ENCODE assay signal across 8 cellular contexts in the genomic region with DNA sequence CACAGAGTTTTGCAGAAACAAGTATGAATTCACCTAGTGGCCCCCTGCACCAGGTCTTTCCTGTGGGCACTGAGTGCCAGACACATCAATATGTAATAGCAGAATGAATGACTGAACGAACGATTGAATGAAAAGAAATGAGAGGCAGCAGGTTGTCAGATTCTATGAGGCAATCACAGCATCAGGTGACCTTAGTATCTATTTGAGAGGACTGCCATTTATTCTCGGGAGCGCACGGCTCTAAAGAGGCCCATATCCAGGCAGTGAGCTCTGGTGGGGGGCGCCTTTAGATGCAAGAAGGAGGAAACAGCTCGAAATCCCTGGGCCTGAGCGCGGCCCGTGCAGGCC. TPM values are rescaled to one million over a fixed set of nuclear protein-coding genes. Genes with fewer than 3 reads are reported as not detected.
A peak's percentile ranks its signal among the peaks of the same experiment; 100 is the strongest.
DNase-seq lines count a peak whose midpoint lies in the region; ATAC-seq and TF ChIP-seq lines count a peak whose summit lies in the region.

No MANE protein-coding gene starts in this region.

- no peaks in the 10 kb centered on the region for H3F3A ChIP-seq in MM.1S (ENCODE audit: insufficient read depth, low read length)

- intact Hi-C loops in colonic mucosa (cut with DNase I): no loop called here

- peak overlapping the region; percentile 84 to 97 (median 93) for H3K4me3 Mint-ChIP-seq in naive B cell

- H3K27me3 ChIP-seq in MM.1S (replicated peaks; ENCODE audit: insufficient read depth, low read length): no peaks in the 10 kb centered on the region
- no peaks in the 10 kb centered on the region for H3K27me3 ChIP-seq in colonic mucosa

- DNase-seq in activated CD4-positive, alpha-beta T cell treated with anti-CD3 and anti-CD28 coated beads, Interleukin-2, amount 50 U/mL, for 1 hour: peak; percentile 5
- no peak for DNase-seq in activated CD4-positive, alpha-beta T cell treated with anti-CD3 and anti-CD28 coated beads for 1 hour
- DNase-seq in MM.1S: peak; percentile 39
- no peak for DNase-seq in colonic mucosa
- DNase-seq in naive B cell: no peak

- H3K4me1 ChIP-seq in MM.1S (ENCODE audit: low read length) (peaks cover 16% of the 10 kb centered on the region), colonic mucosa (no peaks in the 10 kb centered on the region)

- H3K4me1 Mint-ChIP-seq in naive B cell: peaks cover 8 to 19% (median 12%) of the 10 kb centered on the region in 3 donors

- H3K36me3 ChIP-seq in MM.1S (replicated peaks; ENCODE audit: insufficient read depth, low read length): no peaks in the 10 kb centered on the region; the same call in 1 of the 2 replicates
- H3K36me3 ChIP-seq in colonic mucosa: no peaks in the 10 kb centered on the region

- H3K9me3 ChIP-seq in MM.1S (replicated peaks; ENCODE audit: insufficient read depth, low read length) (no peaks in the 10 kb centered on the region), colonic mucosa (no peaks in the 10 kb centered on the region)

- no peaks in the 10 kb centered on the region for H3K9me3 Mint-ChIP-seq in naive B cell

- H2AFZ ChIP-seq in MM.1S (ENCODE audit: low read length): peak overlapping the region; percentile 85

- H3K36me3 Mint-ChIP-seq in naive B cell: no peaks in the 10 kb centered on the region

- peaks cover 4 to 19% (median 13%) of the 10 kb centered on the region in 3 donors for H3K27me3 Mint-ChIP-seq in naive B cell

- H3K27ac ChIP-seq in MM.1S (ENCODE audit: low read length) (peak overlapping the region; percentile 39; the same call in 1 of the 2 replicates), colonic mucosa (peak overlapping the region; percentile 76)

- peak overlapping the region; percentile 74 to 94 (median 89) for H3K27ac Mint-ChIP-seq in naive B cell

- H3K4me3 ChIP-seq in MM.1S (ENCODE audit: low read length) (peak overlapping the region; percentile 66), colonic mucosa (peak overlapping the region; percentile 68)

- ATAC-seq in naive B cell (ENCODE audit: low read depth in 2 of 2) (peak; percentile 11), GM19397 (IDR thresholded peaks at IDR 0.05; ENCODE audit: unreplicated experiment) (no peak), HG02678 (IDR thresholded peaks at IDR 0.05; ENCODE audit: unreplicated experiment) (no peak), GM19324 (IDR thresholded peaks at IDR 0.05; ENCODE audit: low FRiP score, unreplicated experiment) (no peak)

- no peaks in the 10 kb centered on the region for H3K9me2 ChIP-seq in MM.1S (replicated peaks; ENCODE audit: insufficient read depth, low read length)

- peaks cover 32% of the 10 kb centered on the region for H3K79me2 ChIP-seq in MM.1S (ENCODE audit: low read length)

- peak overlapping the region; percentile 86 for H3K4me2 ChIP-seq in MM.1S (ENCODE audit: low read depth, low read length)

- H3K9ac ChIP-seq in MM.1S (ENCODE audit: low read length) (peak overlapping the region; percentile 63), colonic mucosa (ENCODE audit: low read depth in 2 of 2, low read length in 2 of 2) (peak overlapping the region; percentile 72 to 90)

- TF ChIP-seq CTCF in MM.1S (IDR thresholded peaks at IDR 0.05; ENCODE audit: low read length) (no peak), colonic mucosa (IDR thresholded peaks at IDR 0.05) (no peak)

- H4K20me1 ChIP-seq in MM.1S (ENCODE audit: insufficient read depth, low read length): 0 out of 2 replicates have a peak, but pooled peaks cover 3% of the 10 kb centered on the region

RNA-seq across cellular contexts. Expression of gene SLC25A4, which starts 0.5 kb away (rescaled TPM):
- 10 to 100 TPM; 35.0 to 44.6 TPM for total RNA-seq in colonic mucosa
- polyA plus RNA-seq in naive B cell (ENCODE audit: low read depth in 6 of 6): 10 to 100 TPM; 10.4 to 24.1 (median 12.4) TPM

Comparison
In these comparisons a context has a peak if more than half of its experiments do, and no peak if none do; other contexts are left out.
1. DNase-seq: peak in activated CD4-positive, alpha-beta T cell treated with anti-CD3 and anti-CD28 coated beads, Interleukin-2, amount 50 U/mL, for 1 hour (single experiment) and MM.1S (single experiment); none in activated CD4-positive, alpha-beta T cell treated with anti-CD3 and anti-CD28 coated beads for 1 hour (single experiment), colonic mucosa (single experiment) and naive B cell (single experiment).
2. ATAC-seq: peak in naive B cell (2 of 2); none in GM19397 (single experiment), HG02678 (single experiment) and GM19324 (single experiment).